Comparison of ENCODE assay signal across 25 cellular contexts in genomic region chr17:74603746-74604145, GRCh38. TPM values are rescaled to one million over a fixed set of nuclear protein-coding genes. Genes with fewer than 3 reads are reported as not detected.
A peak's percentile ranks its signal among the peaks of the same experiment; 100 is the strongest.
DNase-seq lines count a peak whose midpoint lies in the region; ATAC-seq and TF ChIP-seq lines count a peak whose summit lies in the region.
"Had no signal": no experiment of that assay in that cellular context is flagged by ENCODE, and none has a peak within 500 bp of the region (broad histone marks: within the 10 kb centered on the region; RNA-seq: fewer than 3 reads in every experiment).

No MANE protein-coding gene starts in this region.

- no peaks in the 10 kb centered on the region for H3K79me2 ChIP-seq in neural progenitor cell (ENCODE audit: low read depth)
- no peaks in the 10 kb centered on the region for H3K79me2 ChIP-seq in Karpas-422 (ENCODE audit: low read length)

- H3K4me2 ChIP-seq in neural progenitor cell, result no peak overlapping the region
- H3K4me2 ChIP-seq in Karpas-422 (ENCODE audit: low read depth, low read length, poor library complexity, severe bottlenecking), result no peak overlapping the region

- no peaks in the 10 kb centered on the region for H3K9me2 ChIP-seq in Karpas-422 (replicated peaks; ENCODE audit: insufficient read depth, low read length)

- peaks cover 11% of the 10 kb centered on the region for H3K27me3 Mint-ChIP-seq in neural progenitor cell (ENCODE audit: insufficient read depth, low read depth)
- peaks cover 57% of the 10 kb centered on the region for H3K27me3 Mint-ChIP-seq in activated CD8-positive, alpha-beta memory T cell treated with anti-CD3 and anti-CD28 coated beads, Interleukin-2, amount 10 ng/mL, durations not matched to agents 7 days and 5 days

- no peak for TF ChIP-seq CTCF in neural progenitor cell (IDR thresholded peaks at IDR 0.05)

- H3K9me3 Mint-ChIP-seq in neural progenitor cell, result no peaks in the 10 kb centered on the region
- H3K9me3 Mint-ChIP-seq in activated CD8-positive, alpha-beta memory T cell treated with anti-CD3 and anti-CD28 coated beads, Interleukin-2, amount 10 ng/mL, durations not matched to agents 7 days and 5 days (ENCODE audit: low read depth), result no peaks in the 10 kb centered on the region

- CTCF ChIA-PET in activated CD8-positive, alpha-beta memory T cell treated with anti-CD3 and anti-CD28 coated beads, Interleukin-2, amount 10 ng/mL, durations not matched to agents 7 days and 5 days (lab: Charles Lee), result interaction anchor here (1.1 to 3.9 kb wide), 9 partner anchors 7 to 235 kb away, joined by 3 to 15 read pairs (median 4); partner anchors contain the start of gene CD300H

- H3K4me3 ChIP-seq in neural progenitor cell, result no peak overlapping the region
- no peak overlapping the region for H3K4me3 ChIP-seq in Karpas-422 (ENCODE audit: low read length)
- H3K4me3 ChIP-seq: SK-N-MC had no signal

- H3K27ac ChIP-seq in neural progenitor cell, result no peak overlapping the region
- no peak overlapping the region for H3K27ac ChIP-seq in Karpas-422 (ENCODE audit: low read length)
- H3K27ac ChIP-seq: 22Rv1, HL-60, SK-N-MC had no signal

- H4K20me1 ChIP-seq in neural progenitor cell (ENCODE audit: low read depth) (no peaks in the 10 kb centered on the region), Karpas-422 (ENCODE audit: insufficient read depth, low read depth, low read length) (no peaks in the 10 kb centered on the region; the same call in 1 of the 2 replicates)

- no peak overlapping the region for H3K4me3 Mint-ChIP-seq in neural progenitor cell
- no peak overlapping the region for H3K4me3 Mint-ChIP-seq in activated CD8-positive, alpha-beta memory T cell treated with anti-CD3 and anti-CD28 coated beads, Interleukin-2, amount 10 ng/mL, durations not matched to agents 7 days and 5 days
- H3K4me3 Mint-ChIP-seq: CD4-positive, alpha-beta memory T cell had no signal

- no peak overlapping the region for H3K9ac ChIP-seq in neural progenitor cell
- H3K9ac ChIP-seq in Karpas-422 (ENCODE audit: low read length), result no peak overlapping the region

- peaks cover 3% of the 10 kb centered on the region for H3K4me1 ChIP-seq in neural progenitor cell
- H3K4me1 ChIP-seq in Karpas-422 (ENCODE audit: low read length), result peaks cover 13% of the 10 kb centered on the region

- no peak for ATAC-seq in activated CD8-positive, alpha-beta memory T cell treated with anti-CD3 and anti-CD28 coated beads, Interleukin-2, amount 10 ng/mL, durations not matched to agents 7 days and 5 days
- ATAC-seq: HCT116 had no signal

- peak; percentile 28 for DNase-seq in DMS53 (lab: John Stamatoyannopoulos, UW)
- no peak for DNase-seq in DMS53 treated with DMSO at 0.1 percent for 48 hours (lab: John Stamatoyannopoulos, UW; ENCODE audit: unreplicated experiment)
- peak; percentile 53 for DNase-seq in RPMI8226
- DNase-seq in neural progenitor cell (ENCODE audit: low spot score), result peak; percentile 19
- DNase-seq in NCI-H1436 (lab: John Stamatoyannopoulos, UW), result no peak
- no peak for DNase-seq in Karpas-422
- DNase-seq in activated CD8-positive, alpha-beta memory T cell treated with anti-CD3 and anti-CD28 coated beads, Interleukin-2, amount 10 ng/mL, durations not matched to agents 7 days and 5 days, result no peak
- DNase-seq: CD4-positive, alpha-beta memory T cell; COR-L47; DMS79 treated with DMSO at 0.1 percent for 48 hours; GF-D8; NCI-H1105; NCI-H146; NCI-H1930; NCI-H2107; NCI-H524 treated with DMSO at 0.1 percent for 48 hours; NCI-H774; NK-92 treated with Interleukin-12 subunit alpha and Interleukin-12 subunit beta, amount 100 ng/mL, for 24 hours; SHP77 treated with DMSO at 0.1 percent for 48 hours had no signal

- H3K36me3 ChIP-seq in neural progenitor cell, result no peaks in the 10 kb centered on the region
- no peaks in the 10 kb centered on the region for H3K36me3 ChIP-seq in Karpas-422 (ENCODE audit: insufficient read depth, low read length)

- no peaks in the 10 kb centered on the region for H3K36me3 Mint-ChIP-seq in neural progenitor cell
- no peaks in the 10 kb centered on the region for H3K36me3 Mint-ChIP-seq in activated CD8-positive, alpha-beta memory T cell treated with anti-CD3 and anti-CD28 coated beads, Interleukin-2, amount 10 ng/mL, durations not matched to agents 7 days and 5 days
- H3K36me3 Mint-ChIP-seq: CD4-positive, alpha-beta memory T cell had no signal

- H3F3A ChIP-seq in neural progenitor cell (ENCODE audit: low read depth), result no peaks in the 10 kb centered on the region

- peak overlapping the region; percentile 46 for H3K27ac Mint-ChIP-seq in neural progenitor cell
- H3K27ac Mint-ChIP-seq in activated CD8-positive, alpha-beta memory T cell treated with anti-CD3 and anti-CD28 coated beads, Interleukin-2, amount 10 ng/mL, durations not matched to agents 7 days and 5 days, result no peak overlapping the region
- H3K27ac Mint-ChIP-seq: CD4-positive, alpha-beta memory T cell had no signal

- H3K4me1 Mint-ChIP-seq in neural progenitor cell, result peaks cover 10% of the 10 kb centered on the region
- peaks cover 27% of the 10 kb centered on the region for H3K4me1 Mint-ChIP-seq in activated CD8-positive, alpha-beta memory T cell treated with anti-CD3 and anti-CD28 coated beads, Interleukin-2, amount 10 ng/mL, durations not matched to agents 7 days and 5 days

- H3K9me3 ChIP-seq in neural progenitor cell (ENCODE audit: low read depth), result no peaks in the 10 kb centered on the region
- no peaks in the 10 kb centered on the region for H3K9me3 ChIP-seq in Karpas-422 (ENCODE audit: low read length)

- no peak overlapping the region for H2AFZ ChIP-seq in neural progenitor cell (replicated peaks)
- no peak overlapping the region for H2AFZ ChIP-seq in Karpas-422 (ENCODE audit: low read length)

- peaks cover 12% of the 10 kb centered on the region for H3K27me3 ChIP-seq in neural progenitor cell
- H3K27me3 ChIP-seq in Karpas-422 (ENCODE audit: low read length), result no peaks in the 10 kb centered on the region

RNA-seq across cellular contexts. Expression of gene CD300LD, which starts 11.7 kb away (rescaled TPM):
- total RNA-seq in neural progenitor cell (ENCODE audit: low replicate concordance), result not detected in 2 replicates
- not detected in 2 replicates for total RNA-seq in Karpas-422 (2014; rRNA removed; shearing (Covaris generic); ENCODE audit: low replicate concordance)
- not detected for total RNA-seq in activated CD8-positive, alpha-beta memory T cell treated with anti-CD3 and anti-CD28 coated beads, Interleukin-2, amount 10 ng/mL, durations not matched to agents 7 days and 5 days
- total RNA-seq: CD4-positive, alpha-beta memory T cell; H1; M059J had no signal

RNA-seq across cellular contexts. Expression of gene CD300E, which starts 19.8 kb away (rescaled TPM):
- not detected in 2 replicates for total RNA-seq in neural progenitor cell (ENCODE audit: low replicate concordance)
- total RNA-seq in Karpas-422 (2014; rRNA removed; shearing (Covaris generic); ENCODE audit: low replicate concordance), result not detected in 2 replicates
- total RNA-seq in activated CD8-positive, alpha-beta memory T cell treated with anti-CD3 and anti-CD28 coated beads, Interleukin-2, amount 10 ng/mL, durations not matched to agents 7 days and 5 days, result not detected
- total RNA-seq: CD4-positive, alpha-beta memory T cell; H1; M059J had no signal

RNA-seq across cellular contexts. Expression of gene CD300H, which starts 36.4 kb away (rescaled TPM):
- total RNA-seq in neural progenitor cell (ENCODE audit: low replicate concordance), result not detected in 2 replicates
- not detected in 2 replicates for total RNA-seq in Karpas-422 (2014; rRNA removed; shearing (Covaris generic); ENCODE audit: low replicate concordance)
- not detected for total RNA-seq in activated CD8-positive, alpha-beta memory T cell treated with anti-CD3 and anti-CD28 coated beads, Interleukin-2, amount 10 ng/mL, durations not matched to agents 7 days and 5 days
- total RNA-seq: CD4-positive, alpha-beta memory T cell; H1; M059J had no signal

RNA-seq across cellular contexts. Expression of gene CD300C, which starts 57.8 kb away (rescaled TPM):
- total RNA-seq in neural progenitor cell (ENCODE audit: low replicate concordance), result not detected in 2 replicates
- total RNA-seq in Karpas-422 (2014; rRNA removed; shearing (Covaris generic); ENCODE audit: low replicate concordance), result not detected in 2 replicates
- 1 to 10 TPM in 1 of 2 experiments, under 1 TPM in 1; 0.56 to 1.5 TPM for total RNA-seq in activated CD8-positive, alpha-beta memory T cell treated with anti-CD3 and anti-CD28 coated beads, Interleukin-2, amount 10 ng/mL, durations not matched to agents 7 days and 5 days
- total RNA-seq: CD4-positive, alpha-beta memory T cell; H1 had no signal

Comparison
In these comparisons a context has a peak if more than half of its experiments do, and no peak if none do; other contexts are left out.
1. DNase-seq: peak in DMS53 (single experiment), RPMI8226 (single experiment) and neural progenitor cell (single experiment); none in DMS53 treated with DMSO at 0.1 percent for 48 hours (single experiment), NCI-H1436 (single experiment), Karpas-422 (single experiment) and activated CD8-positive, alpha-beta memory T cell treated with anti-CD3 and anti-CD28 coated beads, Interleukin-2, amount 10 ng/mL, durations not matched to agents 7 days and 5 days (single experiment).